In genomic region chr19:46911456-46911855, GRCh38 we compare ENCODE assay signal across 16 cellular contexts.
"Had no signal": no experiment of that assay in that cellular context is flagged by ENCODE, and none has a peak within 500 bp of the region (broad histone marks: within the 10 kb centered on the region; RNA-seq: fewer than 3 reads in every experiment).

No MANE protein-coding gene starts in this region.

- H3K36me3 Mint-ChIP-seq: naive B cell had no signal

- H3K4me3 ChIP-seq: colonic mucosa, hepatocyte, sigmoid colon, skin epidermis had no signal

- H3K9me3 ChIP-seq: colonic mucosa, sigmoid colon had no signal

- H2AFZ ChIP-seq: hepatocyte had no signal

- H3K4me3 Mint-ChIP-seq: endodermal cell, naive B cell, nephron had no signal

- H3K27ac ChIP-seq: colonic mucosa, hepatocyte, sigmoid colon, skin epidermis had no signal

- H3K9me3 Mint-ChIP-seq: endodermal cell, nephron had no signal

- H3K36me3 ChIP-seq: colonic mucosa, sigmoid colon had no signal

- H3K27me3 ChIP-seq: colonic mucosa, hepatocyte, sigmoid colon had no signal

- H3K4me2 ChIP-seq: hepatocyte had no signal

- DNase-seq: colonic mucosa; effector CD4-positive, alpha-beta T cell; erythroblast; foreskin melanocyte; head of caudate nucleus; kidney glomerular epithelial cell; mesendoderm; naive B cell; posterior cingulate gyrus; sigmoid colon; stimulated activated naive CD4-positive, alpha-beta T cell treated with Interleukin-2 at 50 U/mL for 16 hours; trophoblast cell had no signal

- H3K27ac Mint-ChIP-seq: endodermal cell, naive B cell, nephron had no signal

- H3K27me3 Mint-ChIP-seq: naive B cell had no signal
